Comparison of ENCODE assay signal across 10 cellular contexts in genomic region chr6:75318900-75319299, GRCh38.
"Had no signal": no experiment of that assay in that cellular context is flagged by ENCODE, and none has a peak within 500 bp of the region (broad histone marks: within the 10 kb centered on the region; RNA-seq: fewer than 3 reads in every experiment).

No MANE protein-coding gene starts in this region.

- ATAC-seq: GM23338, HepG2 had no signal

- H3K9me3 Mint-ChIP-seq: HFFc6, IgD-negative memory B cell had no signal

- H2AFZ ChIP-seq: GM23338 had no signal

- H3K4me3 Mint-ChIP-seq: GM23338, H9, HFFc6, IgD-negative memory B cell had no signal

- H3K4me2 ChIP-seq: GM23338 had no signal

- H3K4me1 Mint-ChIP-seq: IgD-negative memory B cell had no signal

- H3K27ac Mint-ChIP-seq: GM23338, H9, HFFc6, IgD-negative memory B cell had no signal

- H3K27ac ChIP-seq: HL-60 had no signal

- FAIRE-seq: H1, H54, HepG2 had no signal

- H3K4me3 ChIP-seq: GM23338 had no signal

- DNase-seq: H9, HCEC 1CT, HFFc6, KBM-7 had no signal
